Comparison of ENCODE assay signal across 32 cellular contexts in the genomic region with DNA sequence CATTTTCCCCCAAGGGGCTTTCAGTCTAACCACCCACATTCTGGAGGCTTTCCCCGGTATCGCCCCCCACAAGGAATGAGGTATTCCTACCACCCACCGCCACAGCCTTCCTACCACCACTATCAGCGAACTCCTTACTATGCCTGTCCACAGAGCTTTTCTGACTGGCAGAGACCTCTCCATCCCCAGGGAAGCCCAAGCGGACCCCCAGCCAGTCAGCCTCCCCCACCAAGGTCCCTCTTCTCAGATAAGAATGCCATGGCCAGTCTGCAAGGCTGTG. TPM values are rescaled to one million over a fixed set of nuclear protein-coding genes. Genes with fewer than 3 reads are reported as not detected.
"Had no signal": no experiment of that assay in that cellular context is flagged by ENCODE, and none has a peak within 500 bp of the region (broad histone marks: within the 10 kb centered on the region; RNA-seq: fewer than 3 reads in every experiment).

No MANE protein-coding gene starts in this region.

- H3K27ac Mint-ChIP-seq: activated B cell treated with CpG ODN at 0.5 μM for 24 hours; activated CD8-positive, alpha-beta T cell treated with anti-CD3 and anti-CD28 coated beads for 36 hours; activated naive CD8-positive, alpha-beta T cell; activated T-helper 17 cell treated with anti-CD3 and anti-CD28 coated beads, Interleukin-2, amount 50 U/mL, for 72 hours; effector memory CD8-positive, alpha-beta T cell; T-helper 17 cell; T-helper 2 cell treated with Interferon-gamma antibody and Interleukin-4, amounts not matched to agents 5 μg/mL and 100 μg/mL, for 36 hours had no signal

- H3K36me3 Mint-ChIP-seq: activated naive CD8-positive, alpha-beta T cell had no signal

- H3K27me3 Mint-ChIP-seq: activated B cell treated with CpG ODN at 0.5 μM for 24 hours; activated CD8-positive, alpha-beta T cell treated with anti-CD3 and anti-CD28 coated beads for 36 hours; activated naive CD8-positive, alpha-beta T cell had no signal

- H3K9me3 Mint-ChIP-seq: activated B cell treated with CpG ODN at 0.5 μM for 24 hours; activated CD8-positive, alpha-beta T cell treated with anti-CD3 and anti-CD28 coated beads for 36 hours; activated T-cell treated with anti-CD3 and anti-CD28 coated beads, Interleukin-2, amount 50 U/mL, for 4 hours; activated T-helper 17 cell treated with anti-CD3 and anti-CD28 coated beads, Interleukin-2, amount 50 U/mL, for 72 hours; effector memory CD8-positive, alpha-beta T cell; T-helper 2 cell treated with Interferon-gamma antibody and Interleukin-4, amounts not matched to agents 5 μg/mL and 100 μg/mL, for 36 hours had no signal

- DNase-seq: activated B cell treated with CpG ODN at 0.5 μM for 24 hours; activated CD4-positive, alpha-beta T cell treated with anti-CD3 and anti-CD28 coated beads for 48 hours; activated CD4-positive, alpha-beta T cell treated with anti-CD3 and anti-CD28 coated beads, Interleukin-2, amount 50 U/mL, for 1 hour; activated CD4-positive, alpha-beta T cell treated with anti-CD3 and anti-CD28 coated beads, Interleukin-2, amount 50 U/mL, for 48 hours; activated CD8-positive, alpha-beta memory T cell treated with anti-CD3 and anti-CD28 coated beads for 24 hours; activated CD8-positive, alpha-beta T cell treated with anti-CD3 and anti-CD28 coated beads for 36 hours; activated effector memory CD4-positive, alpha-beta T cell treated with Interleukin-2 at 50 U/mL for 16 hours; activated gamma-delta T cell treated with Interleukin-2 at 50 U/mL for 16 hours; activated naive CD4-positive, alpha-beta T cell treated with anti-CD3 and anti-CD28 coated beads, Interleukin-2, amount 50 U/mL, for 16 hours; activated naive CD4-positive, alpha-beta T cell treated with Interleukin-2 at 50 U/mL for 16 hours; activated T-cell treated with anti-CD3 and anti-CD28 coated beads, Interleukin-2, amount 50 U/mL, for 4 hours; brain microvascular endothelial cell; cortex of kidney; dermis blood vessel endothelial cell; effector CD4-positive, alpha-beta T cell; effector memory CD8-positive, alpha-beta T cell; esophagus squamous epithelium; foreskin melanocyte; heart left ventricle; T-helper 1 cell; T-helper 17 cell; T1000; WERI-Rb-1 had no signal

- H3K4me1 Mint-ChIP-seq: activated B cell treated with CpG ODN at 0.5 μM for 24 hours; activated T-helper 17 cell treated with anti-CD3 and anti-CD28 coated beads, Interleukin-2, amount 50 U/mL, for 72 hours; T-helper 17 cell had no signal

- H3K4me3 Mint-ChIP-seq: activated B cell treated with CpG ODN at 0.5 μM for 24 hours; activated CD8-positive, alpha-beta T cell treated with anti-CD3 and anti-CD28 coated beads for 36 hours; activated naive CD8-positive, alpha-beta T cell; activated T-cell treated with anti-CD3 and anti-CD28 coated beads, Interleukin-2, amount 50 U/mL, for 4 hours; activated T-helper 17 cell treated with anti-CD3 and anti-CD28 coated beads, Interleukin-2, amount 50 U/mL, for 72 hours; effector memory CD8-positive, alpha-beta T cell; T-helper 17 cell; T-helper 2 cell treated with Interferon-gamma antibody and Interleukin-4, amounts not matched to agents 5 μg/mL and 100 μg/mL, for 36 hours had no signal

- ATAC-seq: activated CD4-positive, CD25-positive, alpha-beta regulatory T cell treated with anti-CD3 and anti-CD28 coated beads, Interleukin-2, amount 50 U/mL, for 24 hours; activated CD8-positive, alpha-beta T cell treated with anti-CD3 and anti-CD28 coated beads for 36 hours; activated T-cell treated with anti-CD3 and anti-CD28 coated beads, Interleukin-2, amount 50 U/mL, for 4 hours; activated T-helper 17 cell treated with anti-CD3 and anti-CD28 coated beads, Interleukin-2, amount 50 U/mL, for 72 hours; effector memory CD8-positive, alpha-beta T cell; T-helper 17 cell had no signal

RNA-seq across cellular contexts. Expression of gene SLC25A18, which starts 14.6 kb away (rescaled TPM):
- total RNA-seq: activated CD8-positive, alpha-beta T cell treated with anti-CD3 and anti-CD28 coated beads for 36 hours; activated T-cell treated with anti-CD3 and anti-CD28 coated beads, Interleukin-2, amount 50 U/mL, for 4 hours; activated T-helper 17 cell treated with anti-CD3 and anti-CD28 coated beads, Interleukin-2, amount 50 U/mL, for 72 hours; ascending aorta; bronchial epithelial cell; chondrocyte; dermis blood vessel endothelial cell; endothelial cell of umbilical vein; fibroblast of lung; T-helper 17 cell had no signal
